ENCODE assay signal across 17 cellular contexts in the genomic region with DNA sequence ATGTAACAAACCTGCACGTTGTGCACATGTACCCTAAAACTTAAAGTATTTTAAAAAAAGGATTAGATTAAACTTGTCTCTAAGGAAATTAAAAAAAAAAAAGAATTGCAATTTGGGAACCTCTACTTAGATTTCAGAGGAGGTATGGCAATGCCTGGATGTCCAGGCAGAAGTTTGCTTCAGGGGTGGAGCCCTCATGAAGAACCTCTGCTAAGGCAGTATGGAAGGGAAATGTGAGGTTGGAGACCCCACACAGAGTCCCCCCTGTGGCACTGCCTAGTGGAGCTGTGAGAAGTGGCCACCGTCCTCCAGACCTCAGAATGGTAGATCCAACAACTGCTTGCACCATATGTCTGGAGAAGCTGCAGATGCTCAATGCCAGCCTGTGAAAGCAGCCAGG.
DNase-seq lines count a peak whose midpoint lies in the region; ATAC-seq, FAIRE-seq and TF ChIP-seq lines count a peak whose summit lies in the region.
"Had no signal": no experiment of that assay in that cellular context is flagged by ENCODE, and none has a peak within 500 bp of the region (broad histone marks: within the 10 kb centered on the region; RNA-seq: fewer than 3 reads in every experiment).

No MANE protein-coding gene starts in this region.

- H3K4me2 ChIP-seq in K562 (ENCODE audit: insufficient read depth, low read length): no peak overlapping the region

- H3K4me3 ChIP-seq in K562: no peak overlapping the region

- POLR2A ChIA-PET in K562 (lab: Yijun Ruan, JAX): no interaction called here

- H3K27me3 Mint-ChIP-seq in activated naive CD4-positive, alpha-beta T cell treated with anti-CD3 and anti-CD28 coated beads for 36 hours (ENCODE audit: low read depth): peaks cover 4% of the 10 kb centered on the region

- TF ChIP-seq POLR2A in K562 (conservative IDR thresholded peaks at IDR 0.05): no peak

- H4K20me1 ChIP-seq in K562 (replicated peaks; ENCODE audit: control insufficient read depth, insufficient read depth, low read length): no peaks in the 10 kb centered on the region

- no peaks in the 10 kb centered on the region for H3K27me3 ChIP-seq in K562 (ENCODE audit: control insufficient read depth in 2 of 2, insufficient read depth in 2 of 2, low read length in 2 of 2)

- no peak overlapping the region for H3K27ac ChIP-seq in K562 (ENCODE audit: extremely low read depth, low read depth, low read length)

- FAIRE-seq in K562 (lab: Jason Lieb, UNC): no peak
- peak; percentile 63 for FAIRE-seq in urothelium cell line (lab: Jason Lieb, UNC)

- CTCF ChIA-PET in activated naive CD4-positive, alpha-beta T cell treated with anti-CD3 and anti-CD28 coated beads for 36 hours (lab: Charles Lee): interaction anchor here (0.6 kb wide), 1 partner anchor 189 kb away, joined by 5 read pairs; no protein-coding TSS in a partner anchor
- CTCF ChIA-PET in K562 (lab: Yijun Ruan, JAX; ENCODE audit: low intra/inter-chr PET ratio): no interaction called here

- intact Hi-C loops in activated naive CD4-positive, alpha-beta T cell treated with anti-CD3 and anti-CD28 coated beads for 36 hours (cut with micrococcal nuclease): no loop called here
- intact Hi-C loops in K562 (cut with micrococcal nuclease): no loop called here

- DNase-seq in activated naive CD4-positive, alpha-beta T cell treated with anti-CD3 and anti-CD28 coated beads for 36 hours: peak; percentile 10
- DNase-seq in activated naive CD4-positive, alpha-beta T cell treated with anti-CD3 and anti-CD28 coated beads, Interleukin-2, amount 50 U/mL, for 72 hours (ENCODE audit: low spot score in 2 of 2): no peak
- DNase-seq in NCI-H1092 (lab: John Stamatoyannopoulos, UW) (peak; percentile 13), K562 (ENCODE audit: extremely low read depth in 1 of 4, low spot score in 3 of 4) (peak in 1 of 4 experiments; percentile 5), urothelium cell line (ENCODE audit: low spot score) (no peak), NCI-H524 (lab: John Stamatoyannopoulos, UW) (no peak), NCI-H526 (lab: John Stamatoyannopoulos, UW) (no peak), ecto neural progenitor cell (ENCODE audit: low spot score) (no peak)
- DNase-seq: H7, Kasumi-1, MM.1S, NCI-H1436, NCI-H2081, NCI-H345 had no signal

- no peak overlapping the region for H2AFZ ChIP-seq in K562 (ENCODE audit: low read depth, low read length)

- in situ Hi-C loops in K562 (cut with MboI): no loop called here

- H3K9me1 ChIP-seq in K562 (ENCODE audit: control insufficient read depth, insufficient read depth, low read length): no peaks in the 10 kb centered on the region

- 0% methylated on average over 2 of the region's 2 CpGs for WGBS in K562 (ENCODE audit: insufficient coverage, low coverage, missing lambda C conversion rate)

- no TSS peak for BruUV-seq in K562 (replicated peaks; lab: Mats Ljungman, UMichigan)

- H3K4me3 Mint-ChIP-seq in activated naive CD4-positive, alpha-beta T cell treated with anti-CD3 and anti-CD28 coated beads for 36 hours: no peak overlapping the region
- H3K4me3 Mint-ChIP-seq: B cell; CD4-positive, CD25-positive, alpha-beta regulatory T cell; T-helper 2 cell treated with Interferon-gamma antibody and Interleukin-4, amounts not matched to agents 5 μg/mL and 100 μg/mL, for 36 hours had no signal

- no peak for TF ChIP-seq RAD21 in K562 (CRISPR knock-in tag; conservative IDR thresholded peaks at IDR 0.05 in 1 of 2, IDR thresholded peaks at IDR 0.05 in 1 of 2)

- H3K36me3 ChIP-seq in K562 (ENCODE audit: control insufficient read depth, insufficient read depth, low read length): no peaks in the 10 kb centered on the region

- no peak for TF ChIP-seq EP300 in K562 (IDR thresholded peaks at IDR 0.05; ENCODE audit: low read length)

- H3K9ac ChIP-seq in K562 (ENCODE audit: insufficient read depth in 1 of 2, low read depth in 2 of 2, low read length in 2 of 2): no peak overlapping the region

- ATAC-seq in activated naive CD4-positive, alpha-beta T cell treated with anti-CD3 and anti-CD28 coated beads, Interleukin-2, amount 50 U/mL, for 72 hours: no peak
- no peak for ATAC-seq in K562

- no peak overlapping the region for H3K27ac Mint-ChIP-seq in activated naive CD4-positive, alpha-beta T cell treated with anti-CD3 and anti-CD28 coated beads for 36 hours
- no peak overlapping the region for H3K27ac Mint-ChIP-seq in activated naive CD4-positive, alpha-beta T cell treated with anti-CD3 and anti-CD28 coated beads, Interleukin-2, amount 50 U/mL, for 72 hours
- H3K27ac Mint-ChIP-seq: B cell; CD4-positive, CD25-positive, alpha-beta regulatory T cell; T-helper 2 cell treated with Interferon-gamma antibody and Interleukin-4, amounts not matched to agents 5 μg/mL and 100 μg/mL, for 36 hours had no signal

- H3K4me1 Mint-ChIP-seq in activated naive CD4-positive, alpha-beta T cell treated with anti-CD3 and anti-CD28 coated beads for 36 hours (ENCODE audit: low read depth): no peaks in the 10 kb centered on the region
- H3K4me1 Mint-ChIP-seq: B cell; CD4-positive, CD25-positive, alpha-beta regulatory T cell had no signal

- no peak for TF ChIP-seq CTCF in K562 (IDR thresholded peaks at IDR 0.05 in 2 of 3, conservative IDR thresholded peaks at IDR 0.05 in 1 of 3; ENCODE audit: insufficient read depth in 2 of 3, low read depth in 1 of 3, low read length in 3 of 3)

- no peaks in the 10 kb centered on the region for H3K79me2 ChIP-seq in K562 (ENCODE audit: control insufficient read depth, insufficient read depth, low read length)

- H3K4me1 ChIP-seq in K562 (replicated peaks in 1 of 2; ENCODE audit: control insufficient read depth in 2 of 2, insufficient read depth in 2 of 2, low read length in 2 of 2): no peaks in the 10 kb centered on the region

- H3K36me3 Mint-ChIP-seq in activated naive CD4-positive, alpha-beta T cell treated with anti-CD3 and anti-CD28 coated beads for 36 hours (ENCODE audit: low read depth): peaks cover 5% of the 10 kb centered on the region
- H3K36me3 Mint-ChIP-seq in activated naive CD4-positive, alpha-beta T cell treated with anti-CD3 and anti-CD28 coated beads, Interleukin-2, amount 50 U/mL, for 72 hours: peaks cover 23% of the 10 kb centered on the region in 2 donors
- H3K36me3 Mint-ChIP-seq: CD4-positive, CD25-positive, alpha-beta regulatory T cell had no signal

- H3K9me3 Mint-ChIP-seq in activated naive CD4-positive, alpha-beta T cell treated with anti-CD3 and anti-CD28 coated beads for 36 hours: peaks cover 17% of the 10 kb centered on the region
- H3K9me3 Mint-ChIP-seq in activated naive CD4-positive, alpha-beta T cell treated with anti-CD3 and anti-CD28 coated beads, Interleukin-2, amount 50 U/mL, for 72 hours: peaks cover 11 to 24% of the 10 kb centered on the region in 2 donors

- H3K9me3 ChIP-seq in K562 (replicated peaks; ENCODE audit: control insufficient read depth, insufficient read depth, low read depth, low read length): no peaks in the 10 kb centered on the region

TF ChIP-seq in K562, 482 proteins besides CTCF, POLR2A, EP300 and RAD21:
- TF ChIP-seq, protein P1, sequence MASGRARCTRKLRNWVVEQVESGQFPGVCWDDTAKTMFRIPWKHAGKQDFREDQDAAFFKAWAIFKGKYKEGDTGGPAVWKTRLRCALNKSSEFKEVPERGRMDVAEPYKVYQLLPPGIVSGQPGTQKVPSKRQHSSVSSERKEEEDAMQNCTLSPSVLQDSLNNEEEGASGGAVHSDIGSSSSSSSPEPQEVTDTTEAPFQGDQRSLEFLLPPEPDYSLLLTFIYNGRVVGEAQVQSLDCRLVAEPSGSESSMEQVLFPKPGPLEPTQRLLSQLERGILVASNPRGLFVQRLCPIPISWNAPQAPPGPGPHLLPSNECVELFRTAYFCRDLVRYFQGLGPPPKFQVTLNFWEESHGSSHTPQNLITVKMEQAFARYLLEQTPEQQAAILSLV (tag; IDR thresholded peaks at IDR 0.05): no peak
- peak; percentile 25 for TF ChIP-seq ZFP36 (IDR thresholded peaks at IDR 0.05; ENCODE audit: low read depth, low read length, partially characterized antibody)
- no peak for TF ChIP-seq CSDE1 (IDR thresholded peaks at IDR 0.05)
- no peak for TF ChIP-seq GATAD2A (IDR thresholded peaks at IDR 0.05)
- no peak for TF ChIP-seq ARID1B (IDR thresholded peaks at IDR 0.05)

Comparison
In these comparisons a context has a peak if more than half of its experiments do, and no peak if none do; other contexts are left out.
1. DNase-seq: peak in activated naive CD4-positive, alpha-beta T cell treated with anti-CD3 and anti-CD28 coated beads for 36 hours (single experiment) and NCI-H1092 (single experiment); none in activated naive CD4-positive, alpha-beta T cell treated with anti-CD3 and anti-CD28 coated beads, Interleukin-2, amount 50 U/mL, for 72 hours (0 of 2), urothelium cell line (single experiment), NCI-H524 (0 of 2), NCI-H526 (0 of 2) and ecto neural progenitor cell (single experiment).